ENCODE assay signal across 11 cellular contexts in the genomic region with DNA sequence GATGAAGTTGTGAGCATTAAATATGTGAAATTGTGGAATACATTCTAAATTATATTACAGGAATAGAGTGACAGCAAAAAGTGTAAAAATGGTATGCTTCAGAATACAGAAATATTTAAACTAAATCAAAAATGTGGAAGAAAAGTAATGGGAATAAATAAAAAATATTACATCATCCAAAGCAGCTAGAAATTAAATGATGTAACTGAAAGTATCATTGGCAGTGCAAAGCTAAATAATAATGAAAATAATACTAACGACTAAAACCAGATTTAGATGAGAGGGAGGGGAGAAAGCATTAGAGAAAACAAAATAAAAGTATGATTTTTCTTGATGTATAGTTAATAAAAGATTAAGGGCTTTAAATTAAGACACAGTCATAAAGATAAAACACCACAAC.
"Had no signal": no experiment of that assay in that cellular context is flagged by ENCODE, and none has a peak within 500 bp of the region (broad histone marks: within the 10 kb centered on the region; RNA-seq: fewer than 3 reads in every experiment).

No MANE protein-coding gene starts in this region.

- FAIRE-seq: H1, H54 had no signal

- H3K4me1 Mint-ChIP-seq: GM23338, H9 had no signal

- H3K9me3 Mint-ChIP-seq: GM23338 had no signal

- H3K9me3 ChIP-seq: HAP-1 had no signal

- H3K9ac ChIP-seq: GM23248 had no signal

- H2AFZ ChIP-seq: GM23248, GM23338 had no signal

- H3K27ac Mint-ChIP-seq: GM23338, H9, HFFc6 had no signal

- H3K4me3 ChIP-seq: GM23248, GM23338, HAP-1 had no signal

- H3K27ac ChIP-seq: GM23248 had no signal

- ATAC-seq: GM23338, HCT116 had no signal

- H3K4me2 ChIP-seq: GM23338 had no signal

- H3K36me3 ChIP-seq: HAP-1 had no signal

- H3K4me3 Mint-ChIP-seq: GM23338, H9, HFFc6 had no signal

- H3K4me1 ChIP-seq: HAP-1 had no signal

- DNase-seq: GM23248, GOT3, H7, H9, HCEC 1CT, HFFc6 had no signal
